ENCODE assay signal across 8 cellular contexts in the genomic region with DNA sequence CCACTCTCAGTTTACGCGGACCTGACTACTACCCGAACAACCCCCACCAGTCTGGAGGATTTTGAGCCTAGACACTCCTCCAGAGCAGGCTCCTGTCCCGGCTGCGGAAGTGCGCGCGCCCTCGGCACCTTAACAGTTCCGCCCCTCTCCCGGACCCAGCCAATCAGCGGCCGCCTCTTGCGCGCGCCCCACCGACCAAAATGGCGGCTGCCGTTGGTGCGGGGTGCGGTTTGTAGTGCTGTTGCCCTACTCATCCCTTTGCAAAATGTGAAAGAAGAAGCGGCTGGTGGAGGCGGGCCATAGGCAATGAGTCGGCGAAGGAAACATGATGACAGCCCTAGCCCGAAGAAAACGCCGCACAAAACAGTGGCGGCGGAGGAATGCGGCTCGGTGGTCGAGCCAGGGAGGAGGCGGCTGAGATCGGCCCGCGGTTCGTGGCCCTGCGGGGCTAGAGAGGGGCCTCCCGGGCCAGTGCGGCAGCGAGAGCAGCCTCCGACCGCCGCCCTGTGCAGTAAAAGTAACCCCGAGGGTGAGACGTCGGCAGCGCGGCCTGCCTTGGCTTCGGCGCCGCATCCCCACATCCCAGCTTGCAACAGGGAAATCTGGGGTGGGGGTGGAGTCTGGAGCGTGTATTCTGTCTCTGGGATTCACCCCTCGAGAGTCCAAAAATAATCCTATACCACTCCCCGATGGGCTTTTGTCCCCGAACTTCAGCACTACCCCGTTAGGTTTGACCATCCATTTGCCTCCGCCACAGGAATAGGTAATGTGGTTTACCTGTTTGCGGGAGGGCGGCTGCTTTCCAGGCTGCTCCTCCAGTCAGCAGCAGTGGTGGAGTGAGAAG. TPM values are rescaled to one million over a fixed set of nuclear protein-coding genes. Genes with fewer than 3 reads are reported as not detected.
A peak's percentile ranks its signal among the peaks of the same experiment; 100 is the strongest.
DNase-seq lines count a peak whose midpoint lies in the region; ATAC-seq and TF ChIP-seq lines count a peak whose summit lies in the region.

A gene (plus strand): TSS at position 191 of the 844 bp plus-strand sequence. CDS start 116 bp downstream, at position 307.

- DNase-seq in AG10803 (ENCODE audit: low read depth) (peak; percentile 89), NCI-H510A treated with DMSO at 0.1 percent for 48 hours (lab: John Stamatoyannopoulos, UW) (peak; percentile 81), kidney epithelial cell (ENCODE audit: low read depth) (peak; percentile 66)
- peak; percentile 91 to 92 for DNase-seq in activated CD4-positive, alpha-beta T cell treated with anti-CD3 and anti-CD28 coated beads for 4 hours
- DNase-seq in stimulated activated CD4-positive, alpha-beta T cell treated with anti-CD3 and anti-CD28 coated beads, Interleukin-15, amount 100 ng/mL, for 48 hours (ENCODE audit: low read depth in 2 of 2), result peak; percentile 84 to 88

- no peaks in the 10 kb centered on the region for H3K27me3 ChIP-seq in kidney epithelial cell (ENCODE audit: control insufficient read depth, insufficient read depth, low read length)

- peak within 1 kb of the TSS; percentile 85 for H3K27ac ChIP-seq in cingulate gyrus (ENCODE audit: low read depth, low read length)

- ATAC-seq in GM19043 (IDR thresholded peaks at IDR 0.05; ENCODE audit: low read depth, unreplicated experiment) (peak; percentile 100), HG03378 (IDR thresholded peaks at IDR 0.05; ENCODE audit: unreplicated experiment) (peak; percentile 97)

- H3K36me3 ChIP-seq in kidney epithelial cell (ENCODE audit: control insufficient read depth, insufficient read depth, low read length), result no peaks in the 10 kb centered on the region

- TF ChIP-seq CTCF in AG10803 (conservative IDR thresholded peaks at IDR 0.05; ENCODE audit: low read length), result no peak
- no peak for TF ChIP-seq CTCF in kidney epithelial cell (IDR thresholded peaks at IDR 0.05; ENCODE audit: insufficient read depth, low read length, poor library complexity, severe bottlenecking)

- H3K4me3 ChIP-seq in AG10803 (ENCODE audit: low read length), result peak within 1 kb of the TSS; percentile 74
- peak within 1 kb of the TSS; percentile 84 for H3K4me3 ChIP-seq in kidney epithelial cell (ENCODE audit: low read depth, low read length)

RNA-seq across cellular contexts. Expression of the gene that starts here (rescaled TPM):
- 16.9 and 21.2 TPM in 2 replicates for total RNA-seq in kidney epithelial cell

Comparison
In these comparisons a context has a peak if more than half of its experiments do, and no peak if none do; other contexts are left out.
1. Peak in every context shown above with its lines: DNase-seq, ATAC-seq, H3K4me3 ChIP-seq and H3K27ac ChIP-seq.